ENCODE assay signal across 19 cellular contexts in the genomic region with DNA sequence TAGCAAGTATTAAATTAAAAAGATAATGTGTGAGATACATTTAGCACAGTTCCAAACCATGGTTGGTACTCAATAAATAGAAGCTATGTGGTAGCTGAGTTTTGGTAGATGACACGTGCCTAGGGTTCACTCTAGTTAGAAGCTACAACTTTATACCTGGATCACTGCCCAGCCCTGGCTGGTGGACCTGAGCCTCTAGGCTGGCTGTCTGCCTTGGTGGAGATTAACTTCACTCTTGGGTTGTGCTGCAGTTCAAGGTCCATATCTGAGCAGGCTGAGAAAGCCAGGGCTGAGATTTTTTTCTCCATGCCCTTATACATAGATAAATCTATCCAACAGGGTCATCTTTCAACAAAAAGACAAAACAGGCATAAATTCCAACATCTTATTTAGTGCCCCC.
"Had no signal": no experiment of that assay in that cellular context is flagged by ENCODE, and none has a peak within 500 bp of the region (broad histone marks: within the 10 kb centered on the region; RNA-seq: fewer than 3 reads in every experiment).

No MANE protein-coding gene starts in this region.

- H3K9me3 ChIP-seq: uterus had no signal

- ATAC-seq: activated CD4-positive, CD25-positive, alpha-beta regulatory T cell treated with anti-CD3 and anti-CD28 coated beads, Interleukin-2, amount 50 U/mL, for 24 hours; activated T-cell treated with anti-CD3 and anti-CD28 coated beads, Interleukin-2, amount 50 U/mL, for 72 hours; naive thymus-derived CD4-positive, alpha-beta T cell had no signal

- DNase-seq: activated CD4-positive, alpha-beta memory T cell treated with anti-CD3 and anti-CD28 coated beads, Interleukin-2, amount 10 ng/mL, durations not matched to agents 7 days and 5 days; activated CD4-positive, alpha-beta T cell treated with anti-CD3 and anti-CD28 coated beads, Interleukin-2, amount 10 ng/mL, durations not matched to agents 24 days and 14 days; activated effector memory CD4-positive, alpha-beta T cell treated with Interleukin-2 at 50 U/mL for 16 hours; activated naive CD4-positive, alpha-beta T cell treated with anti-CD3 and anti-CD28 coated beads for 36 hours; activated naive CD8-positive, alpha-beta T cell treated with anti-CD3 and anti-CD28 coated beads, Interleukin-2, amount 10 ng/mL, durations not matched to agents 7 days and 5 days; activated T-cell treated with anti-CD3 and anti-CD28 coated beads, Interleukin-2, amount 50 U/mL, for 72 hours; amniotic stem cell; hippocampal formation; naive thymus-derived CD4-positive, alpha-beta T cell; stimulated activated CD4-positive, alpha-beta T cell treated with anti-CD3 and anti-CD28 coated beads, Interleukin-1b, Interleukin-23, amount 100 ng/mL, for 48 hours; trophoblast cell; uterus had no signal

- H3K4me1 ChIP-seq: neural progenitor cell, suprapubic skin, uterus had no signal

- H2AFZ ChIP-seq: neural progenitor cell had no signal

- H3K4me3 ChIP-seq: cardiac muscle cell, lung, neural progenitor cell, suprapubic skin, uterus had no signal

- H3K27ac ChIP-seq: cardiac muscle cell, epithelial cell of prostate, neural progenitor cell, suprapubic skin, uterus, VCaP had no signal

- H3K27me3 ChIP-seq: neural progenitor cell, suprapubic skin, uterus had no signal

- H3K36me3 ChIP-seq: cardiac muscle cell, neural progenitor cell, suprapubic skin, uterus had no signal

- H3K4me2 ChIP-seq: neural progenitor cell had no signal
